15 cellular contexts compared by ENCODE assay signal in genomic region chr10:5930272-5930671, GRCh38. TPM values are rescaled to one million over a fixed set of nuclear protein-coding genes. Genes with fewer than 3 reads are reported as not detected.
DNase-seq lines count a peak whose midpoint lies in the region; ATAC-seq and TF ChIP-seq lines count a peak whose summit lies in the region.
"Had no signal": no experiment of that assay in that cellular context is flagged by ENCODE, and none has a peak within 500 bp of the region (broad histone marks: within the 10 kb centered on the region; RNA-seq: fewer than 3 reads in every experiment).

No MANE protein-coding gene starts in this region.

- no peaks in the 10 kb centered on the region for H3K4me1 Mint-ChIP-seq in central memory CD8-positive, alpha-beta T cell

- WGBS in right lobe of liver (ENCODE audit: insufficient coverage, low coverage, low lambda C conversion rate, missing lambda C conversion rate) = 36% methylated on average over 11 of the region's 11 CpGs

- H3K36me3 ChIP-seq in right lobe of liver (peaks cover 0 to 41% (median 8%) of the 10 kb centered on the region in 4 donors), WERI-Rb-1 (no peaks in the 10 kb centered on the region; the same call in 1 of the 2 replicates)

- H3K4me1 ChIP-seq in right lobe of liver = peaks cover 0 to 50% (median 19%) of the 10 kb centered on the region in 4 donors
- H3K4me1 ChIP-seq: Caco-2, HAP-1 had no signal

- no peak for DNase-seq in RWPE1 (ENCODE audit: low spot score)
- no peak for DNase-seq in central memory CD8-positive, alpha-beta T cell (ENCODE audit: low spot score in 2 of 2)
- peak; percentile 75 to 90 (median 81) for DNase-seq in right lobe of liver
- peak; percentile 30 for DNase-seq in superior temporal gyrus (ENCODE audit: extremely low spot score)
- no peak for DNase-seq in NCI-H1048 (lab: John Stamatoyannopoulos, UW)
- no peak for DNase-seq in WERI-Rb-1
- no peak for DNase-seq in activated CD4-positive, alpha-beta T cell treated with anti-CD3 and anti-CD28 coated beads for 4 hours
- DNase-seq: ACHN; AML-193; Caco-2; CD4-positive, alpha-beta T cell; GDM1; GM23248 had no signal

- H3K27me3 ChIP-seq in right lobe of liver (no peaks in the 10 kb centered on the region), WERI-Rb-1 (ENCODE audit: insufficient read depth, low read depth, severe bottlenecking) (no peaks in the 10 kb centered on the region)

- ATAC-seq in central memory CD8-positive, alpha-beta T cell (replicated peaks; ENCODE audit: extremely low read depth, poor library complexity, severe bottlenecking) = no peak
- ATAC-seq in right lobe of liver = peak; percentile 81 to 91 (median 88)

- H3K27ac ChIP-seq in RWPE1 (peak overlapping the region; percentile 16; the same call in 1 of the 2 replicates), right lobe of liver (peak overlapping the region; percentile 28 to 67 (median 63)), WERI-Rb-1 (no peak overlapping the region)
- H3K27ac ChIP-seq: C4-2B, GM23248 had no signal

- CTCF ChIA-PET in RWPE1 (lab: Yijun Ruan, JAX) = interaction anchor here (0.7 kb wide), 1 partner anchor 13 kb away, joined by 6 read pairs; no protein-coding TSS in a partner anchor

- no peaks in the 10 kb centered on the region for H3K9me3 Mint-ChIP-seq in central memory CD8-positive, alpha-beta T cell
- H3K9me3 Mint-ChIP-seq: CD4-positive, alpha-beta T cell had no signal

- TF ChIP-seq POLR2A in right lobe of liver (IDR thresholded peaks at IDR 0.05) = peak; percentile 44

- H3K27me3 Mint-ChIP-seq in central memory CD8-positive, alpha-beta T cell = no peaks in the 10 kb centered on the region
- H3K27me3 Mint-ChIP-seq: CD4-positive, alpha-beta T cell had no signal

- POLR2A ChIA-PET in RWPE1 (lab: Yijun Ruan, JAX; ENCODE audit: low non-redundant PET) = no interaction called here

- H3K36me3 Mint-ChIP-seq in central memory CD8-positive, alpha-beta T cell (ENCODE audit: insufficient read depth) = peaks cover 43% of the 10 kb centered on the region

- intact Hi-C loops in right lobe of liver (cut with DNase I) = no loop called here

- H3K4me3 ChIP-seq in right lobe of liver (no peak overlapping the region), WERI-Rb-1 (ENCODE audit: low read depth, low read length) (no peak overlapping the region)
- H3K4me3 ChIP-seq: GM23248, HAP-1 had no signal

- peak overlapping the region; percentile 8 for H3K27ac Mint-ChIP-seq in central memory CD8-positive, alpha-beta T cell (ENCODE audit: low read depth)
- H3K27ac Mint-ChIP-seq: CD4-positive, alpha-beta T cell had no signal

- H3K4me3 Mint-ChIP-seq in central memory CD8-positive, alpha-beta T cell = no peak overlapping the region
- H3K4me3 Mint-ChIP-seq: CD4-positive, alpha-beta T cell had no signal

- TF ChIP-seq CTCF in RWPE1 (conservative IDR thresholded peaks at IDR 0.05; ENCODE audit: low read depth) = no peak
- no peak for TF ChIP-seq CTCF in right lobe of liver (IDR thresholded peaks at IDR 0.05)
- no peak for TF ChIP-seq CTCF in WERI-Rb-1 (IDR thresholded peaks at IDR 0.05; ENCODE audit: low read depth, low read length)

- H3K9me3 ChIP-seq in right lobe of liver (no peaks in the 10 kb centered on the region), WERI-Rb-1 (ENCODE audit: severe bottlenecking) (no peaks in the 10 kb centered on the region)
- H3K9me3 ChIP-seq: Caco-2, HAP-1 had no signal

RNA-seq across cellular contexts. Expression of gene FBH1, which starts 40.2 kb away (rescaled TPM):
- total RNA-seq in right lobe of liver = 10 to 100 TPM; 30.8 to 38.6 (median 35.8) TPM

RNA-seq across cellular contexts. Expression of gene ANKRD16, which starts 40.6 kb away (rescaled TPM):
- 1 to 10 TPM; 1.8 to 6.1 (median 4.1) TPM for total RNA-seq in right lobe of liver

RNA-seq across cellular contexts. Expression of gene IL15RA, which starts 47.1 kb away (rescaled TPM):
- 10 to 100 TPM in 4 of 6 experiments, 1 to 10 TPM in 2; 6.2 to 42.7 (median 13.3) TPM for total RNA-seq in right lobe of liver

Comparison
In these comparisons a context has a peak if more than half of its experiments do, and no peak if none do; other contexts are left out.
1. DNase-seq: peak in right lobe of liver (3 of 3) and superior temporal gyrus (single experiment); none in RWPE1 (single experiment), central memory CD8-positive, alpha-beta T cell (0 of 2), NCI-H1048 (single experiment), WERI-Rb-1 (single experiment) and activated CD4-positive, alpha-beta T cell treated with anti-CD3 and anti-CD28 coated beads for 4 hours (0 of 2).